1 cellular context compared by ENCODE assay signal in genomic region chr1:43779266-43779665, GRCh38.
TF ChIP-seq lines count a peak whose summit lies in the region.

No MANE protein-coding gene starts in this region.

TF ChIP-seq in WTC11, 78 proteins besides CTCF, POLR2A, EP300 and RAD21 (continued from another document):
- TF ChIP-seq AR (CRISPR knock-in tag; IDR thresholded peaks at IDR 0.05): no peak
- no peak for TF ChIP-seq MXD4 (CRISPR knock-in tag; IDR thresholded peaks at IDR 0.05; ENCODE audit: borderline replicate concordance)
- TF ChIP-seq TP53 (CRISPR knock-in tag; IDR thresholded peaks at IDR 0.05): no peak
- no peak for TF ChIP-seq RELA (CRISPR knock-in tag; IDR thresholded peaks at IDR 0.05; ENCODE audit: borderline replicate concordance)
- no peak for TF ChIP-seq GRHL2 (CRISPR knock-in tag; IDR thresholded peaks at IDR 0.05; ENCODE audit: insufficient replicate concordance, severe bottlenecking)
- no peak for TF ChIP-seq NFATC4 (CRISPR knock-in tag; IDR thresholded peaks at IDR 0.05)
- TF ChIP-seq FOXP1 (CRISPR knock-in tag; IDR thresholded peaks at IDR 0.05; ENCODE audit: borderline replicate concordance): no peak
- no peak for TF ChIP-seq FOXK1 (CRISPR knock-in tag; IDR thresholded peaks at IDR 0.05)
